In genomic region chr1:160007577-160008200, GRCh38 we compare ENCODE assay signal across 1 cellular context.
TF ChIP-seq lines count a peak whose summit lies in the region.

No MANE protein-coding gene starts in this region.

TF ChIP-seq in SK-N-SH treated with all-trans-retinoic acid at 6 μM for 48 hours, 23 proteins besides CTCF, POLR2A, EP300 and RAD21 (continued from another document):
- TF ChIP-seq ISL1 (CRISPR knock-in tag; IDR thresholded peaks at IDR 0.05): no peak
- no peak for TF ChIP-seq SNAI2 (CRISPR knock-in tag; IDR thresholded peaks at IDR 0.05)
- TF ChIP-seq CSDC2 (CRISPR knock-in tag; IDR thresholded peaks at IDR 0.05): no peak
